17 cellular contexts compared by ENCODE assay signal in genomic region chr3:138620431-138620830, GRCh38. TPM values are rescaled to one million over a fixed set of nuclear protein-coding genes. Genes with fewer than 3 reads are reported as not detected.
DNase-seq lines count a peak whose midpoint lies in the region; ATAC-seq and TF ChIP-seq lines count a peak whose summit lies in the region.
"Had no signal": no experiment of that assay in that cellular context is flagged by ENCODE, and none has a peak within 500 bp of the region (broad histone marks: within the 10 kb centered on the region; RNA-seq: fewer than 3 reads in every experiment).

No MANE protein-coding gene starts in this region.

- no peaks in the 10 kb centered on the region for H3K4me1 ChIP-seq in trophoblast cell (ENCODE audit: control insufficient read depth in 1 of 2, insufficient read depth in 2 of 2, low read length in 2 of 2)
- H3K4me1 ChIP-seq in effector memory CD4-positive, alpha-beta T cell (ENCODE audit: control insufficient read depth, insufficient read depth, low read length, poor library complexity, severe bottlenecking) = no peaks in the 10 kb centered on the region
- H3K4me1 ChIP-seq: BLaER1 treated with 17β-estradiol and CSF1 and Interleukin-3, amounts not matched to agents 10 nM and 100 nM had no signal

- H3K23ac ChIP-seq in trophoblast cell (ENCODE audit: low read length) = no peak overlapping the region

- DNase-seq in NCI-H82 (lab: John Stamatoyannopoulos, UW) (peak; percentile 81), WERI-Rb-1 (peak; percentile 59), epithelial cell of esophagus (ENCODE audit: low read depth) (peak; percentile 44), trophoblast cell (peak; percentile 25 to 56), posterior vena cava (ENCODE audit: low spot score) (no peak)
- no peak for DNase-seq in effector memory CD4-positive, alpha-beta T cell
- DNase-seq: CD8-positive, alpha-beta T cell; DMS 273 treated with DMSO at 0.1 percent for 48 hours; DMS53; DND-41; EL; GM23248; H7; HFFc6 had no signal

- no peak overlapping the region for H2BK120ac ChIP-seq in trophoblast cell (ENCODE audit: insufficient read depth, low read length, poor library complexity)

- WGBS in trophoblast cell (ENCODE audit: extremely low coverage, insufficient coverage, insufficient read length) = no CpG with 5 or more reads among the region's 4 CpGs

- H4K91ac ChIP-seq in trophoblast cell (ENCODE audit: low read depth, low read length) = no peak overlapping the region

- H3K9me3 ChIP-seq in WERI-Rb-1 (ENCODE audit: severe bottlenecking) = no peaks in the 10 kb centered on the region
- no peaks in the 10 kb centered on the region for H3K9me3 ChIP-seq in trophoblast cell (ENCODE audit: insufficient read depth, low read depth, low read length)
- H3K9me3 ChIP-seq in effector memory CD4-positive, alpha-beta T cell (ENCODE audit: control insufficient read depth, low read length) = no peaks in the 10 kb centered on the region
- H3K9me3 ChIP-seq: BLaER1 treated with 17β-estradiol and CSF1 and Interleukin-3, amounts not matched to agents 10 nM and 100 nM had no signal

- H3K79me1 ChIP-seq in trophoblast cell (ENCODE audit: low read length) = no peaks in the 10 kb centered on the region

- no peaks in the 10 kb centered on the region for H3K27me3 ChIP-seq in WERI-Rb-1 (ENCODE audit: insufficient read depth, low read depth, severe bottlenecking)
- H3K27me3 ChIP-seq in trophoblast cell (ENCODE audit: insufficient read depth, low read length) = no peaks in the 10 kb centered on the region
- H3K27me3 ChIP-seq in effector memory CD4-positive, alpha-beta T cell (replicated peaks; ENCODE audit: control insufficient read depth, insufficient read depth, low read length, poor library complexity, severe bottlenecking) = no peaks in the 10 kb centered on the region
- H3K27me3 ChIP-seq: BLaER1 treated with 17β-estradiol and CSF1 and Interleukin-3, amounts not matched to agents 10 nM and 100 nM had no signal

- H3K18ac ChIP-seq in trophoblast cell (ENCODE audit: low read length) = no peak overlapping the region

- intact Hi-C loops in posterior vena cava (cut with DNase I) = no loop called here

- no peak overlapping the region for H2BK12ac ChIP-seq in trophoblast cell (ENCODE audit: low read length)

- H3K9ac ChIP-seq in trophoblast cell (ENCODE audit: low read length) = no peak overlapping the region
- H3K9ac ChIP-seq: BLaER1 treated with 17β-estradiol and CSF1 and Interleukin-3, amounts not matched to agents 10 nM and 100 nM; GM23248 had no signal

- H2BK5ac ChIP-seq in trophoblast cell (ENCODE audit: low read depth, low read length, poor library complexity) = no peak overlapping the region

- H3K27ac ChIP-seq in WERI-Rb-1 (peak overlapping the region; percentile 80), trophoblast cell (ENCODE audit: low read depth, low read length) (no peak overlapping the region)
- no peak overlapping the region for H3K27ac ChIP-seq in effector memory CD4-positive, alpha-beta T cell (ENCODE audit: insufficient read depth, low read length, poor library complexity, severe bottlenecking)
- H3K27ac ChIP-seq: BLaER1 treated with 17β-estradiol and CSF1 and Interleukin-3, amounts not matched to agents 10 nM and 100 nM; GM23248 had no signal

- H4K8ac ChIP-seq in trophoblast cell (ENCODE audit: low read depth, low read length) = no peak overlapping the region

- H2AFZ ChIP-seq in trophoblast cell (ENCODE audit: insufficient read depth, low read length, poor library complexity) = no peak overlapping the region
- H2AFZ ChIP-seq: GM23248 had no signal

- no peak overlapping the region for H3K4me2 ChIP-seq in trophoblast cell (ENCODE audit: low read length)
- H3K4me2 ChIP-seq: BLaER1 treated with 17β-estradiol and CSF1 and Interleukin-3, amounts not matched to agents 10 nM and 100 nM had no signal

- H3K4ac ChIP-seq in trophoblast cell (ENCODE audit: low read depth, low read length) = no peak overlapping the region

- no peak overlapping the region for H3K4me3 ChIP-seq in WERI-Rb-1 (ENCODE audit: low read depth, low read length)
- no peak overlapping the region for H3K4me3 ChIP-seq in epithelial cell of esophagus (ENCODE audit: low read length)
- H3K4me3 ChIP-seq in trophoblast cell (ENCODE audit: low read depth, low read length) = no peak overlapping the region
- no peak overlapping the region for H3K4me3 ChIP-seq in effector memory CD4-positive, alpha-beta T cell (ENCODE audit: insufficient read depth, low read depth, low read length, poor library complexity, severe bottlenecking)
- H3K4me3 ChIP-seq: BLaER1 treated with 17β-estradiol and CSF1 and Interleukin-3, amounts not matched to agents 10 nM and 100 nM; GM23248 had no signal

- ATAC-seq in HG02678 (IDR thresholded peaks at IDR 0.05; ENCODE audit: unreplicated experiment) = no peak
- ATAC-seq: CD8-positive, alpha-beta T cell; HCT116 had no signal

- no peaks in the 10 kb centered on the region for H3K79me2 ChIP-seq in trophoblast cell (ENCODE audit: control insufficient read depth, insufficient read depth, low read length, poor library complexity)

- H2AK5ac ChIP-seq in trophoblast cell (ENCODE audit: low read length) = no peak overlapping the region

- no peak overlapping the region for H3K14ac ChIP-seq in trophoblast cell (ENCODE audit: low read length)

- TF ChIP-seq CTCF in WERI-Rb-1 (IDR thresholded peaks at IDR 0.05; ENCODE audit: low read depth, low read length) = no peak
- no peak for TF ChIP-seq CTCF in epithelial cell of esophagus (IDR thresholded peaks at IDR 0.05; ENCODE audit: insufficient read depth, low read depth, low read length, missing control alignments)

- no peak overlapping the region for H4K12ac ChIP-seq in trophoblast cell (ENCODE audit: low read depth, low read length)

- H3K36me3 ChIP-seq in WERI-Rb-1 (peaks cover 7% of the 10 kb centered on the region; the same call in 1 of the 2 replicates), trophoblast cell (ENCODE audit: control insufficient read depth in 1 of 2, insufficient read depth in 2 of 2, low read length in 2 of 2) (no peaks in the 10 kb centered on the region)
- no peaks in the 10 kb centered on the region for H3K36me3 ChIP-seq in effector memory CD4-positive, alpha-beta T cell (ENCODE audit: control insufficient read depth, insufficient read depth, low read length)

RNA-seq across cellular contexts. Expression of gene FAIM, which starts 11.9 kb away (rescaled TPM):
- 8.2 and 9.0 TPM in 2 replicates for polyA plus RNA-seq in trophoblast cell (2013)
- 10 to 100 TPM in 1 of 2 donors, 1 to 10 TPM in 1; 8.0 to 11.9 TPM for total RNA-seq in posterior vena cava

RNA-seq across cellular contexts. Expression of gene CEP70, which starts 26.4 kb away (rescaled TPM):
- polyA plus RNA-seq in trophoblast cell (2013) = 12.2 and 13.4 TPM in 2 replicates
- 10 to 100 TPM; 37.0 to 52.8 TPM for total RNA-seq in posterior vena cava

Comparison
In these comparisons a context has a peak if more than half of its experiments do, and no peak if none do; other contexts are left out.
1. DNase-seq: peak in NCI-H82 (single experiment), WERI-Rb-1 (single experiment), epithelial cell of esophagus (single experiment) and trophoblast cell (2 of 2); none in effector memory CD4-positive, alpha-beta T cell (0 of 3) and posterior vena cava (single experiment).